23 cellular contexts compared by ENCODE assay signal in genomic region chr12:96311191-96311590, GRCh38.
DNase-seq lines count a peak whose midpoint lies in the region; ATAC-seq, FAIRE-seq and TF ChIP-seq lines count a peak whose summit lies in the region.
"Had no signal": no experiment of that assay in that cellular context is flagged by ENCODE, and none has a peak within 500 bp of the region (broad histone marks: within the 10 kb centered on the region; RNA-seq: fewer than 3 reads in every experiment).

No MANE protein-coding gene starts in this region.

- no peak overlapping the region for H2BK120ac ChIP-seq in IMR-90 (ENCODE audit: low read depth, low read length)

- no peak overlapping the region for H4K91ac ChIP-seq in IMR-90 (ENCODE audit: insufficient read depth, low read depth, low read length)

- H3K9ac ChIP-seq in HepG2 (ENCODE audit: insufficient read depth, low read depth, low read length) (no peak overlapping the region), IMR-90 (ENCODE audit: low read depth, low read length) (no peak overlapping the region)
- H3K9ac ChIP-seq: BLaER1 had no signal

- no peak for FAIRE-seq in HepG2 (lab: Jason Lieb, UNC)
- FAIRE-seq: GM12878, GM19239 had no signal

- H2AK9ac ChIP-seq in IMR-90 (replicated peaks; ENCODE audit: low read depth, low read length, poor library complexity), result no peak overlapping the region

- TF ChIP-seq RAD21 in HepG2 (CRISPR knock-in tag; IDR thresholded peaks at IDR 0.05) (no peak), IMR-90 (IDR thresholded peaks at IDR 0.05; ENCODE audit: low read length) (no peak)

- peaks cover 17 to 45% of the 10 kb centered on the region in 2 experiments for H3K79me1 ChIP-seq in IMR-90 (ENCODE audit: low read depth in 1 of 2, low read length in 2 of 2)

- H4K5ac ChIP-seq in IMR-90 (ENCODE audit: low read depth, low read length), result no peak overlapping the region

- DNase-seq in HepG2 (ENCODE audit: low spot score), result no peak
- DNase-seq in right lobe of liver, result no peak
- no peak for DNase-seq in IMR-90
- no peak for DNase-seq in NCI-H2029 treated with DMSO at 0.1 percent for 48 hours (lab: John Stamatoyannopoulos, UW)
- no peak for DNase-seq in left ventricle myocardium inferior
- DNase-seq: ACHN; BE2C; C1 segment of cervical spinal cord; CD4-positive, alpha-beta memory T cell; CD4-positive, CD25-positive, alpha-beta regulatory T cell; CD8-positive, alpha-beta memory T cell; COR-L47; DMS 273 treated with DMSO at 0.1 percent for 48 hours; DMS153; DMS53; DMS79; DND-41; EL; GDM1 had no signal

- no peak overlapping the region for H3K14ac ChIP-seq in IMR-90 (replicated peaks; ENCODE audit: low read depth, low read length)

- H3K4me2 ChIP-seq in HepG2 (ENCODE audit: low read depth, low read length) (no peak overlapping the region), IMR-90 (ENCODE audit: low read depth, low read length) (no peak overlapping the region)
- H3K4me2 ChIP-seq: BLaER1 had no signal

- no peak for TF ChIP-seq CTCF in HepG2 (CRISPR knock-in tag; IDR thresholded peaks at IDR 0.05)
- TF ChIP-seq CTCF in right lobe of liver (IDR thresholded peaks at IDR 0.05), result no peak
- no peak for TF ChIP-seq CTCF in IMR-90 (conservative IDR thresholded peaks at IDR 0.05; ENCODE audit: low read depth, low read length)
- no peak for TF ChIP-seq CTCF in left ventricle myocardium inferior (IDR thresholded peaks at IDR 0.05; ENCODE audit: borderline replicate concordance)

- ATAC-seq in HepG2 (no peak), right lobe of liver (no peak), IMR-90 (ENCODE audit: low read depth) (no peak)
- ATAC-seq: GM12878 had no signal

- in situ Hi-C loops in HepG2 (cut with HindIII; ENCODE audit: extremely low pct_ligation_motif_present, low pct_unique_long_range_greater_than_20kb), result no loop called here
- in situ Hi-C loops in IMR-90 (cut with MboI; ENCODE audit: low sequenced_read_pairs), result no loop called here

- H3K9me1 ChIP-seq in IMR-90 (ENCODE audit: insufficient read depth, low read length), result no peaks in the 10 kb centered on the region

- no peaks in the 10 kb centered on the region for H3K79me2 ChIP-seq in HepG2 (ENCODE audit: insufficient read depth, low read length)

- 93% methylated on average over 1 of the region's 1 CpG for WGBS in HepG2 (ENCODE audit: low lambda C conversion rate)
- WGBS in right lobe of liver (ENCODE audit: insufficient coverage, low coverage, low lambda C conversion rate, missing lambda C conversion rate), result 88% methylated on average over 1 of the region's 1 CpG
- WGBS in IMR-90 (ENCODE audit: extremely low coverage in 2 of 2, insufficient read length in 1 of 2), 2 experiments, result no CpG with 5 or more reads among the region's 1 CpG

- TF ChIP-seq EP300 in HepG2 (IDR thresholded peaks at IDR 0.05; ENCODE audit: low read depth in 2 of 2, low read length in 2 of 2), result no peak
- no peak for TF ChIP-seq EP300 in HepG2 (CRISPR knock-in tag; IDR thresholded peaks at IDR 0.05; ENCODE audit: borderline replicate concordance)

- POLR2A ChIA-PET in HepG2 (lab: Yijun Ruan, JAX), result no interaction called here
- POLR2A ChIA-PET in IMR-90 (lab: Charles Lee; ENCODE audit: unreplicated experiment), result no interaction called here

- H3K36me3 ChIP-seq in HepG2 (replicated peaks in 1 of 2; ENCODE audit: control insufficient read depth in 1 of 2, insufficient read depth in 2 of 2, low read length in 2 of 2) (peaks cover 1 to 6% of the 10 kb centered on the region in 2 experiments; a peak in 2 of 5 replicates), right lobe of liver (peaks cover 0 to 7% (median 0%) of the 10 kb centered on the region in 4 donors), IMR-90 (ENCODE audit: control insufficient read depth, insufficient read depth, low read length) (peaks cover 7% of the 10 kb centered on the region), left ventricle myocardium inferior (peaks cover 15% of the 10 kb centered on the region)
- H3K36me3 ChIP-seq: BE2C had no signal

- H3K23ac ChIP-seq in IMR-90 (ENCODE audit: low read depth, low read length), result no peak overlapping the region

- no peak overlapping the region for H2AK5ac ChIP-seq in IMR-90 (ENCODE audit: low read depth, low read length)

- H3K56ac ChIP-seq in IMR-90 (ENCODE audit: extremely low read depth, insufficient read depth, low read length), result no peak overlapping the region

- no peaks in the 10 kb centered on the region for H3K4me1 ChIP-seq in HepG2 (ENCODE audit: insufficient read depth, low read length)
- no peaks in the 10 kb centered on the region for H3K4me1 ChIP-seq in right lobe of liver
- no peaks in the 10 kb centered on the region; the same call in 1 of the 2 replicates for H3K4me1 ChIP-seq in IMR-90 (ENCODE audit: control insufficient read depth, insufficient read depth, low read length)
- H3K4me1 ChIP-seq in left ventricle myocardium inferior, result peaks cover 22% of the 10 kb centered on the region
- H3K4me1 ChIP-seq: BE2C, BLaER1 had no signal

- BruUV-seq in HepG2 (replicated peaks; lab: Mats Ljungman, UMichigan) (no TSS peak), IMR-90 (replicated peaks; lab: Mats Ljungman, UMichigan) (no TSS peak)

- H4K20me1 ChIP-seq in HepG2 (ENCODE audit: insufficient read depth, low read length) (no peaks in the 10 kb centered on the region), IMR-90 (ENCODE audit: insufficient read depth, low read length) (peaks cover 13% of the 10 kb centered on the region)

- dilution Hi-C loops in IMR-90 (cut with HindIII; ENCODE audit: low sequenced_read_pairs, unreplicated experiment), result no loop called here

- no peak overlapping the region for H4K8ac ChIP-seq in IMR-90 (ENCODE audit: low read depth in 2 of 2, low read length in 2 of 2)

- H3K27me3 ChIP-seq in HepG2 (ENCODE audit: control insufficient read depth in 1 of 2, insufficient read depth in 2 of 2, low read length in 2 of 2), result no peaks in the 10 kb centered on the region
- no peaks in the 10 kb centered on the region for H3K27me3 ChIP-seq in right lobe of liver
- H3K27me3 ChIP-seq in IMR-90 (ENCODE audit: control insufficient read depth, insufficient read depth, low read length), result no peaks in the 10 kb centered on the region
- H3K27me3 ChIP-seq in left ventricle myocardium inferior (ENCODE audit: low read depth), result no peaks in the 10 kb centered on the region
- H3K27me3 ChIP-seq: BE2C, BLaER1 had no signal

- no peak overlapping the region for H3K18ac ChIP-seq in IMR-90 (ENCODE audit: low read depth, low read length)

- H2BK20ac ChIP-seq in IMR-90 (ENCODE audit: low read depth, low read length), result no peak overlapping the region

- H3K4me3 ChIP-seq in HepG2 (replicated peaks in 1 of 3; ENCODE audit: insufficient read depth in 1 of 3, low read depth in 2 of 3, low read length in 3 of 3) (no peak overlapping the region), right lobe of liver (no peak overlapping the region), IMR-90 (ENCODE audit: insufficient read depth, low read depth, low read length) (no peak overlapping the region), left ventricle myocardium inferior (no peak overlapping the region)
- H3K4me3 ChIP-seq: BLaER1, GM12878 had no signal

- intact Hi-C loops in HepG2 (cut with micrococcal nuclease; ENCODE audit: unreplicated experiment), result no loop called here
- intact Hi-C loops in right lobe of liver (cut with DNase I), result no loop called here
- intact Hi-C loops in IMR-90 (cut with micrococcal nuclease), result no loop called here
- intact Hi-C loops in left ventricle myocardium inferior (cut with micrococcal nuclease), result no loop called here

- H2AFZ ChIP-seq in HepG2 (ENCODE audit: low read length) (no peak overlapping the region), IMR-90 (replicated peaks; ENCODE audit: low read length, poor library complexity) (no peak overlapping the region)

- no peak overlapping the region for H2BK5ac ChIP-seq in IMR-90 (ENCODE audit: low read depth, low read length, poor library complexity, severe bottlenecking)

- TF ChIP-seq POLR2A in HepG2 (IDR thresholded peaks at IDR 0.05; ENCODE audit: insufficient read depth in 1 of 2, low read depth in 2 of 2, low read length in 2 of 2), result no peak
- no peak for TF ChIP-seq POLR2A in right lobe of liver (IDR thresholded peaks at IDR 0.05)
- no peak for TF ChIP-seq POLR2A in IMR-90 (IDR thresholded peaks at IDR 0.05; ENCODE audit: low read depth, low read length)

- no peak overlapping the region for H3K4ac ChIP-seq in IMR-90 (ENCODE audit: low read depth, low read length)

- H3K27ac ChIP-seq in HepG2 (ENCODE audit: extremely low read length, insufficient read depth, low read length) (no peak overlapping the region), right lobe of liver (no peak overlapping the region), IMR-90 (ENCODE audit: insufficient read depth, low read length) (no peak overlapping the region), left ventricle myocardium inferior (replicated peaks) (no peak overlapping the region)
- H3K27ac ChIP-seq: 22Rv1, BLaER1 had no signal

- H3K9me3 ChIP-seq in HepG2 (ENCODE audit: low read length) (no peaks in the 10 kb centered on the region), right lobe of liver (no peaks in the 10 kb centered on the region), IMR-90 (ENCODE audit: control insufficient read depth, insufficient read depth, low read length) (no peaks in the 10 kb centered on the region), left ventricle myocardium inferior (replicated peaks) (no peaks in the 10 kb centered on the region)
- H3K9me3 ChIP-seq: BE2C, BLaER1 had no signal

- CTCF ChIA-PET in HepG2 (lab: Yijun Ruan, JAX; ENCODE audit: low intra/inter-chr PET ratio, low total read pairs), result no interaction called here
- CTCF ChIA-PET in IMR-90 (lab: Yijun Ruan, JAX), result interaction anchor here (0.7 kb wide), 1 partner anchor 12 kb away, joined by 3 read pairs; no protein-coding TSS in a partner anchor

- H2BK15ac ChIP-seq in IMR-90 (ENCODE audit: low read depth, low read length), result no peak overlapping the region

TF ChIP-seq in IMR-90, 13 proteins besides CTCF, POLR2A, EP300 and RAD21:
- TF ChIP-seq MAZ (IDR thresholded peaks at IDR 0.05; ENCODE audit: borderline replicate concordance, low read depth, low read length) (no peak), MAFK (IDR thresholded peaks at IDR 0.05; ENCODE audit: low read depth, low read length) (peak; percentile 48; the same call in 1 of the 2 replicates)
